Comparison of ENCODE assay signal across 1 cellular context in the genomic region with DNA sequence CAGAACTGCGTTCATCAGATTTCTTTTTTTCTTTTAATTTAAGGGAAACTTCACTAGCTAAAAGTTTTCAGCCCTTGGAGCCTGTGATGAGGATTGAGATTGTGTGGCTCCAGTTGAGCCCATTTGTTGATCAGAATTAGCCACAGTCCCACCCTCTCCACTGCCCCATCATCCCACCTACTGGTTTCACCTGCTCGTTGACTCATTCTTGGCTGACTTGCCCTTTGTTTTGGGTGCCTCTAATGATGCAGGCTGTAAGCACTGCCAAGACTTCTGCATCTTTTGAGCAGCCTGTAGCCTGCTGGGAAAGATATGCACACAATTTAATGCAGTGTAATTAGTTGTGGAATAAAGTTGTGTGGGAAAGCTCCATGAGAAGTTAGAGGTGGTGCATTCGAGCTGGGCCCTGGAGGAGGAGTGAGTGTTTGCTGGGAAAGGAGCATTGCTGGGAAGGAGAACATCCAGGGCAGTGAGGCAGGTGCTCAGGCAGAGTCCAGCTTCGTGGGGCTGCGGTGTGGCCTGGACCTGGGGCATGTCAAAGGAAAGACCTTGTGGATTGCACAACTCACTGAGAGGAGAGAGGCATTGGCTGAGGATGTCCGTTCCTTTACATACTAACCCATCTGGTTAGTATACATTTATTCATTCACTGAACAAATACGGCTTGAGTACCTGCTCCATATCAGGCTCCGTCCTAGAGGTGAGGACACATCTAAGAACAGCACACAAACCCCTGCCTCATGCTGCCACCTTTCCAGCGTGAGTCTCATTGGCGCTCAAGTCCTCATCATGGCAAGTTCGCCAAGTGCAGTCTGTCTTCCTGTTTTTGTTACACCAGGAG.
TF ChIP-seq lines count a peak whose summit lies in the region.

No MANE protein-coding gene starts in this region.

TF ChIP-seq in H1, 55 proteins besides CTCF, POLR2A, EP300 and RAD21:
- TF ChIP-seq MAFK (IDR thresholded peaks at IDR 0.05; ENCODE audit: low read depth, low read length): no peak
- no peak for TF ChIP-seq SP2 (IDR thresholded peaks at IDR 0.05; ENCODE audit: low read length)
- TF ChIP-seq BACH1 (IDR thresholded peaks at IDR 0.05; ENCODE audit: low read length): no peak
- TF ChIP-seq JUND (IDR thresholded peaks at IDR 0.05; ENCODE audit: low read length): no peak
- no peak for TF ChIP-seq EZH2 (IDR thresholded peaks at IDR 0.05; ENCODE audit: low read depth, low read length, severe bottlenecking)
- no peak for TF ChIP-seq ASH2L (IDR thresholded peaks at IDR 0.05; ENCODE audit: low read length)
